9 cellular contexts compared by ENCODE assay signal in genomic region chr18:22032392-22032961, GRCh38.
DNase-seq lines count a peak whose midpoint lies in the region; ATAC-seq, FAIRE-seq and TF ChIP-seq lines count a peak whose summit lies in the region.
"Had no signal": no experiment of that assay in that cellular context is flagged by ENCODE, and none has a peak within 500 bp of the region (broad histone marks: within the 10 kb centered on the region; RNA-seq: fewer than 3 reads in every experiment).

No MANE protein-coding gene starts in this region.

- H3K27ac ChIP-seq in WERI-Rb-1, result no peak overlapping the region

- no peak for TF ChIP-seq CTCF in bronchial epithelial cell (IDR thresholded peaks at IDR 0.05; ENCODE audit: insufficient read depth, low read length, severe bottlenecking)
- TF ChIP-seq CTCF in nephron progenitor cell (IDR thresholded peaks at IDR 0.05), result no peak
- no peak for TF ChIP-seq CTCF in WERI-Rb-1 (IDR thresholded peaks at IDR 0.05; ENCODE audit: low read depth, low read length)

- H3K27me3 Mint-ChIP-seq in nephron progenitor cell (ENCODE audit: low read depth, poor library complexity), result peaks cover 4% of the 10 kb centered on the region

- H3K9me3 ChIP-seq in WERI-Rb-1 (ENCODE audit: severe bottlenecking), result no peaks in the 10 kb centered on the region

- peaks cover 19% of the 10 kb centered on the region for H3K4me1 Mint-ChIP-seq in nephron progenitor cell

- H3K9me3 Mint-ChIP-seq in nephron progenitor cell, result no peaks in the 10 kb centered on the region

- H3K36me3 ChIP-seq in bronchial epithelial cell (ENCODE audit: control insufficient read depth, insufficient read depth, low read length) (no peaks in the 10 kb centered on the region), WERI-Rb-1 (no peaks in the 10 kb centered on the region)

- no peaks in the 10 kb centered on the region for H3K27me3 ChIP-seq in bronchial epithelial cell (ENCODE audit: control insufficient read depth, insufficient read depth, low read length)
- no peaks in the 10 kb centered on the region for H3K27me3 ChIP-seq in WERI-Rb-1 (ENCODE audit: insufficient read depth, low read depth, severe bottlenecking)

- peak; percentile 74 for DNase-seq in EH (ENCODE audit: low read depth)
- peak; percentile 94 for DNase-seq in HPDE6-E6E7 (ENCODE audit: extremely low spot score)
- DNase-seq in bronchial epithelial cell (ENCODE audit: low read depth), result peak; percentile 99
- no peak for DNase-seq in nephron progenitor cell
- DNase-seq in WERI-Rb-1, result no peak
- DNase-seq in GDM1 (lab: John Stamatoyannopoulos, UW), result no peak
- DNase-seq in stimulated activated CD4-positive, alpha-beta T cell treated with anti-CD3 and anti-CD28 coated beads, Interleukin-4, amount 100 ng/mL, for 4 hours, result no peak
- DNase-seq: activated effector memory CD4-positive, alpha-beta T cell treated with Interleukin-2 at 50 U/mL for 16 hours had no signal

- no peak for ATAC-seq in HG03520 (IDR thresholded peaks at IDR 0.05; ENCODE audit: unreplicated experiment)

- H3K4me3 ChIP-seq in bronchial epithelial cell (ENCODE audit: low read depth, low read length) (no peak overlapping the region), WERI-Rb-1 (ENCODE audit: low read depth, low read length) (no peak overlapping the region)

- H3K36me3 Mint-ChIP-seq in nephron progenitor cell (ENCODE audit: low read depth), result no peaks in the 10 kb centered on the region

- H3K27ac Mint-ChIP-seq in nephron progenitor cell, result peak overlapping the region; percentile 2

- peak; percentile 94 for FAIRE-seq in bronchial epithelial cell (lab: Jason Lieb, UNC)

- no peak overlapping the region for H3K4me3 Mint-ChIP-seq in nephron progenitor cell

Comparison
In these comparisons a context has a peak if more than half of its experiments do, and no peak if none do; other contexts are left out.
1. DNase-seq: peak in EH (single experiment), HPDE6-E6E7 (single experiment) and bronchial epithelial cell (single experiment); none in nephron progenitor cell (single experiment), WERI-Rb-1 (single experiment), GDM1 (single experiment) and stimulated activated CD4-positive, alpha-beta T cell treated with anti-CD3 and anti-CD28 coated beads, Interleukin-4, amount 100 ng/mL, for 4 hours (0 of 2).